In the genomic region with DNA sequence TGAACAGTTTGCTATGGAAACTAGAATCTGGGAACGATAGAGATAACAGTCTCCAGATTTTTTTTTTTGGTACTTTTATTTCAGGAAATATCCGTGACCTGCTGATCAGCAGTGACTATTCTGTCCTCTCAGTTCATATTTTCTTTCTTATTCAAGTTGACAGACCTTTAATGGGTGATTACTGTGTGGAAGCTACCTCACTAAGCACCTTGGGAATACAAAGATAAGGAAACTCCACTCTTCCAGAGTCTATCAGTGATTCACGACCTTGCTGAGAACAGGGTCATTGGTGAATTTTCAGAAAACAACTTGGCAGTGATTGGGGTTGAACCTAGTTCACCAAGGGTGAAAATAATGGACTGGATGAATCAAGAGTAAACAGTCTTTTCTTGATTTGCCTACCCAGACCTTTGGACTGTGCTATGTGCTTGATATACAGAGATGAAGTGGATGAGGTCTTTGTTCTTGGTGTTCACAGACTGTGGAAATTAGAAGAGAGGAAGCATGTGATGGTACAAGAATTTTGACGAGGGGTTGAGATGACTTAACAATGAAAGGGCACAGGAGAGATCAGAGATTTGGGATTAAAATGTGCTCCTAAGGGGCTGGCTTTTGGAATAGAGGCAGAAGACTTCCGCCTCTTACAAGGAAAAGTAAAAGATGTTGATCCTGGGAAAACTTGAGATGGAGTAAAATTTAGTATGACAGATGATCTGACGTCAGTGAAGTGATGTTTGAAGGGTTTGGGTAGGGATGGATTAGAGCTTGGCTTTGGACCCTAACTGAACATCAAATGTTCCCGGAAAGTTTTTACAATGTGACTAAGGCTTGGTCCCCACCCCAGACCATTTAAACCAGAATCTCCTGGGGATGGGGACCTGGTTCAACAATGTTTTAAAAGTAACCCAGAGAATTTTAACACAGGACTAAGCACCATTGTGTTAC, we compare ENCODE assay signal across 1 cellular context.
TF ChIP-seq lines count a peak whose summit lies in the region.

No MANE protein-coding gene starts in this region.

TF ChIP-seq in GM23338, 12 proteins besides CTCF, POLR2A, EP300 and RAD21 (continued from another document):
- TF ChIP-seq, protein P1, sequence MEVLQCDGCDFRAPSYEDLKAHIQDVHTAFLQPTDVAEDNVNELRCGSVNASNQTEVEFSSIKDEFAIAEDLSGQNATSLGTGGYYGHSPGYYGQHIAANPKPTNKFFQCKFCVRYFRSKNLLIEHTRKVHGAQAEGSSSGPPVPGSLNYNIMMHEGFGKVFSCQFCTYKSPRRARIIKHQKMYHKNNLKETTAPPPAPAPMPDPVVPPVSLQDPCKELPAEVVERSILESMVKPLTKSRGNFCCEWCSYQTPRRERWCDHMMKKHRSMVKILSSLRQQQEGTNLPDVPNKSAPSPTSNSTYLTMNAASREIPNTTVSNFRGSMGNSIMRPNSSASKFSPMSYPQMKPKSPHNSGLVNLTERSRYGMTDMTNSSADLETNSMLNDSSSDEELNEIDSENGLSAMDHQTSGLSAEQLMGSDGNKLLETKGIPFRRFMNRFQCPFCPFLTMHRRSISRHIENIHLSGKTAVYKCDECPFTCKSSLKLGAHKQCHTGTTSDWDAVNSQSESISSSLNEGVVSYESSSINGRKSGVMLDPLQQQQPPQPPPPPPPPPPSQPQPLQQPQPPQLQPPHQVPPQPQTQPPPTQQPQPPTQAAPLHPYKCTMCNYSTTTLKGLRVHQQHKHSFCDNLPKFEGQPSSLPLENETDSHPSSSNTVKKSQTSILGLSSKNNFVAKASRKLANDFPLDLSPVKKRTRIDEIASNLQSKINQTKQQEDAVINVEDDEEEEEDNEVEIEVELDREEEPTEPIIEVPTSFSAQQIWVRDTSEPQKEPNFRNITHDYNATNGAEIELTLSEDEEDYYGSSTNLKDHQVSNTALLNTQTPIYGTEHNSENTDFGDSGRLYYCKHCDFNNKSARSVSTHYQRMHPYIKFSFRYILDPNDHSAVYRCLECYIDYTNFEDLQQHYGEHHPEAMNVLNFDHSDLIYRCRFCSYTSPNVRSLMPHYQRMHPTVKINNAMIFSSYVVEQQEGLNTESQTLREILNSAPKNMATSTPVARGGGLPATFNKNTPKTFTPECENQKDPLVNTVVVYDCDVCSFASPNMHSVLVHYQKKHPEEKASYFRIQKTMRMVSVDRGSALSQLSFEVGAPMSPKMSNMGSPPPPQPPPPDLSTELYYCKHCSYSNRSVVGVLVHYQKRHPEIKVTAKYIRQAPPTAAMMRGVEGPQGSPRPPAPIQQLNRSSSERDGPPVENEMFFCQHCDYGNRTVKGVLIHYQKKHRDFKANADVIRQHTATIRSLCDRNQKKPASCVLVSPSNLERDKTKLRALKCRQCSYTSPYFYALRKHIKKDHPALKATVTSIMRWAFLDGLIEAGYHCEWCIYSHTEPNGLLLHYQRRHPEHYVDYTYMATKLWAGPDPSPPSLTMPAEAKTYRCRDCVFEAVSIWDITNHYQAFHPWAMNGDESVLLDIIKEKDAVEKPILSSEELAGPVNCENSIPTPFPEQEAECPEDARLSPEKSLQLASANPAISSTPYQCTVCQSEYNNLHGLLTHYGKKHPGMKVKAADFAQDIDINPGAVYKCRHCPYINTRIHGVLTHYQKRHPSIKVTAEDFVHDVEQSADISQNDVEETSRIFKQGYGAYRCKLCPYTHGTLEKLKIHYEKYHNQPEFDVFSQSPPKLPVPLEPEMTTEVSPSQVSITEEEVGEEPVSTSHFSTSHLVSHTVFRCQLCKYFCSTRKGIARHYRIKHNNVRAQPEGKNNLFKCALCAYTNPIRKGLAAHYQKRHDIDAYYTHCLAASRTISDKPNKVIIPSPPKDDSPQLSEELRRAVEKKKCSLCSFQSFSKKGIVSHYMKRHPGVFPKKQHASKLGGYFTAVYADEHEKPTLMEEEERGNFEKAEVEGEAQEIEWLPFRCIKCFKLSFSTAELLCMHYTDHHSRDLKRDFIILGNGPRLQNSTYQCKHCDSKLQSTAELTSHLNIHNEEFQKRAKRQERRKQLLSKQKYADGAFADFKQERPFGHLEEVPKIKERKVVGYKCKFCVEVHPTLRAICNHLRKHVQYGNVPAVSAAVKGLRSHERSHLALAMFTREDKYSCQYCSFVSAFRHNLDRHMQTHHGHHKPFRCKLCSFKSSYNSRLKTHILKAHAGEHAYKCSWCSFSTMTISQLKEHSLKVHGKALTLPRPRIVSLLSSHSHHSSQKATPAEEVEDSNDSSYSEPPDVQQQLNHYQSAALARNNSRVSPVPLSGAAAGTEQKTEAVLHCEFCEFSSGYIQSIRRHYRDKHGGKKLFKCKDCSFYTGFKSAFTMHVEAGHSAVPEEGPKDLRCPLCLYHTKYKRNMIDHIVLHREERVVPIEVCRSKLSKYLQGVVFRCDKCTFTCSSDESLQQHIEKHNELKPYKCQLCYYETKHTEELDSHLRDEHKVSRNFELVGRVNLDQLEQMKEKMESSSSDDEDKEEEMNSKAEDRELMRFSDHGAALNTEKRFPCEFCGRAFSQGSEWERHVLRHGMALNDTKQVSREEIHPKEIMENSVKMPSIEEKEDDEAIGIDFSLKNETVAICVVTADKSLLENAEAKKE (CRISPR knock-in tag; IDR thresholded peaks at IDR 0.05), result no peak
- TF ChIP-seq POLR2AphosphoS5 (IDR thresholded peaks at IDR 0.05; ENCODE audit: low read depth) (no peak), STAT1 (IDR thresholded peaks at IDR 0.05; ENCODE audit: unreplicated experiment) (no peak)
